In genomic region chr11:123518496-123519054, GRCh38 we compare ENCODE assay signal across 17 cellular contexts.
A peak's percentile ranks its signal among the peaks of the same experiment; 100 is the strongest.
DNase-seq lines count a peak whose midpoint lies in the region; ATAC-seq, FAIRE-seq and TF ChIP-seq lines count a peak whose summit lies in the region.
"Had no signal": no experiment of that assay in that cellular context is flagged by ENCODE, and none has a peak within 500 bp of the region (broad histone marks: within the 10 kb centered on the region; RNA-seq: fewer than 3 reads in every experiment).

No MANE protein-coding gene starts in this region.

- H3K9ac ChIP-seq in PC-3 (ENCODE audit: low read length), result peak overlapping the region; percentile 27; the same call in 1 of the 2 replicates

- H3K27ac Mint-ChIP-seq in immature natural killer cell, result no peak overlapping the region

- no peaks in the 10 kb centered on the region for H3K27me3 ChIP-seq in PC-3 (ENCODE audit: low read length)

- H3F3A ChIP-seq in PC-3 (ENCODE audit: low read length, unreplicated experiment), result no peaks in the 10 kb centered on the region

- H3K9me3 ChIP-seq in PC-3 (ENCODE audit: low read length), result no peaks in the 10 kb centered on the region

- no peak for TF ChIP-seq CTCF in D721Med (IDR thresholded peaks at IDR 0.05; ENCODE audit: insufficient read depth, missing control alignments)
- no peak for TF ChIP-seq CTCF in PC-3 (conservative IDR thresholded peaks at IDR 0.05; ENCODE audit: low read depth, low read length)

- DNase-seq in D721Med (ENCODE audit: insufficient read length, low spot score) (no peak), PC-3 (peak; percentile 60), immature natural killer cell (peak in 2 of 3 donors; percentile 8 to 33), NCI-H510A (lab: John Stamatoyannopoulos, UW) (no peak), NCI-H526 treated with DMSO at 0.1 percent for 48 hours (lab: John Stamatoyannopoulos, UW) (no peak)
- DNase-seq: activated CD4-positive, alpha-beta T cell treated with anti-CD3 and anti-CD28 coated beads for 4 hours; NCI-H1092 treated with DMSO at 0.1 percent for 48 hours had no signal

- H3K4me3 Mint-ChIP-seq in immature natural killer cell, result peak overlapping the region in 2 of 5 donors; percentile 68 to 73
- H3K4me3 Mint-ChIP-seq: nephron had no signal

- H3K9me3 Mint-ChIP-seq in immature natural killer cell, result peaks cover 0 to 4% (median 0%) of the 10 kb centered on the region in 6 donors

- CTCF ChIA-PET in PC-3 (lab: Charles Lee), result no interaction called here

- H3K9me2 ChIP-seq in PC-3 (replicated peaks; ENCODE audit: low read length), result no peaks in the 10 kb centered on the region

- H3K36me3 ChIP-seq in PC-3 (ENCODE audit: low read depth, low read length), result 0 out of 2 replicates have a peak, but pooled peaks cover 8% of the 10 kb centered on the region

- H3K4me3 ChIP-seq in PC-3 (ENCODE audit: low read length), result no peak overlapping the region; the same call in 1 of the 2 replicates
- H3K4me3 ChIP-seq: coronary artery, skin epidermis had no signal

- POLR2A ChIA-PET in PC-3 (lab: Charles Lee; ENCODE audit: unreplicated experiment), result interaction anchor here (0.6 to 0.7 kb wide), 2 partner anchors 41 to 1488 kb away, joined by 3 to 5 read pairs; no protein-coding TSS in a partner anchor

- H3K27ac ChIP-seq in PC-3 (ENCODE audit: low read length), result peak overlapping the region; percentile 67
- H3K27ac ChIP-seq: C4-2B, coronary artery, skin epidermis had no signal

- peaks cover 4% of the 10 kb centered on the region; the same call in 1 of the 2 replicates for H4K20me1 ChIP-seq in PC-3 (ENCODE audit: low read length)

- ATAC-seq in GM21825 (IDR thresholded peaks at IDR 0.05; ENCODE audit: unreplicated experiment) (peak; percentile 40), PC-3 (peak; percentile 35), HG03520 (IDR thresholded peaks at IDR 0.05; ENCODE audit: unreplicated experiment) (no peak), GM21360 (IDR thresholded peaks at IDR 0.05; ENCODE audit: unreplicated experiment) (no peak)

- H3K4me1 Mint-ChIP-seq in immature natural killer cell, result peaks cover 18 to 21% of the 10 kb centered on the region in 2 donors

- BruUV-seq in PC-3 (replicated peaks; lab: Mats Ljungman, UMichigan), result no TSS peak

- peaks cover 27% of the 10 kb centered on the region for H3K4me1 ChIP-seq in PC-3 (ENCODE audit: insufficient read depth, low read length)

- no peaks in the 10 kb centered on the region for H3K27me3 Mint-ChIP-seq in immature natural killer cell (ENCODE audit: low read depth in 3 of 3)

- FAIRE-seq in D721Med (lab: Jason Lieb, UNC), result peak; percentile 29
- FAIRE-seq: GM19239, keratinocyte, urothelium cell line had no signal

- peak overlapping the region; percentile 44 for H3K4me2 ChIP-seq in PC-3 (ENCODE audit: low read length)

- no peaks in the 10 kb centered on the region for H3K36me3 Mint-ChIP-seq in immature natural killer cell

- intact Hi-C loops in PC-3 (cut with micrococcal nuclease), result loop anchor here (2.0 to 10.0 kb wide), 2 partner anchors 36 to 186 kb away; no protein-coding TSS in a partner anchor

- 0 out of 2 replicates have a peak overlapping the region, but pooled peaks have one; percentile 3 for H2AFZ ChIP-seq in PC-3 (ENCODE audit: low read length)

- peaks cover 67% of the 10 kb centered on the region for H3K79me2 ChIP-seq in PC-3 (ENCODE audit: low read length)

Comparison
In these comparisons a context has a peak if more than half of its experiments do, and no peak if none do; other contexts are left out.
1. DNase-seq: peak in PC-3 (single experiment) and immature natural killer cell (2 of 3); none in D721Med (single experiment), NCI-H510A (single experiment) and NCI-H526 treated with DMSO at 0.1 percent for 48 hours (single experiment).
2. ATAC-seq: peak in GM21825 (single experiment) and PC-3 (single experiment); none in HG03520 (single experiment) and GM21360 (single experiment).